In the genomic region with DNA sequence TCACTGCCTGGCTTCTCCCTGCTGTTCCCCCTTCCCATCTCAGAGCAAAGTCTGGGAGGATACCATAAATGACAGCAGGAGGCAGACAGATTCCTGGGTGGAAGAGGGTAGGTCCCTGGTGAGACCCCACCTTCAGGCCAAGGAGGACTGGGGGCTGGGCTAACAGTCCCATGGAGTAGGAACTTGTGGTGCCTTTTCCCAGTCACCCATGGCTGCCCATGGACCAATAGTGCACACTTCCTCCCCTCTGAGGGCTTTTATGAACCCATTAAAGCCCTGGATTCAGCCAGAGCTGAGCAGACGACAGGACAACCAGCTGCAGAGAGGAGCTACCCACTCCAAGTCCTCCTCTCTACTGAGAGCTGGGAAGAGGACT, we compare ENCODE assay signal across 1 cellular context.
TF ChIP-seq lines count a peak whose summit lies in the region.

No MANE protein-coding gene starts in this region.

TF ChIP-seq in H1, 55 proteins besides CTCF, POLR2A, EP300 and RAD21 (continued from another document):
- TF ChIP-seq CREB1 (IDR thresholded peaks at IDR 0.05) (no peak), RFX5 (IDR thresholded peaks at IDR 0.05; ENCODE audit: borderline replicate concordance, low read depth, low read length) (no peak)
